Comparison of ENCODE assay signal across 15 cellular contexts in genomic region chr4:183747931-183748664, GRCh38.
DNase-seq lines count a peak whose midpoint lies in the region; TF ChIP-seq lines count a peak whose summit lies in the region.
"Had no signal": no experiment of that assay in that cellular context is flagged by ENCODE, and none has a peak within 500 bp of the region (broad histone marks: within the 10 kb centered on the region; RNA-seq: fewer than 3 reads in every experiment).

No MANE protein-coding gene starts in this region.

- H3K36me3 Mint-ChIP-seq in endodermal cell (ENCODE audit: low read depth) (no peaks in the 10 kb centered on the region), osteocyte (ENCODE audit: unreplicated experiment) (peaks cover 2% of the 10 kb centered on the region)
- H3K36me3 Mint-ChIP-seq in activated CD4-positive, alpha-beta memory T cell treated with anti-CD3 and anti-CD28 coated beads for 36 hours = no peaks in the 10 kb centered on the region
- H3K36me3 Mint-ChIP-seq: CD14-positive monocyte had no signal

- peaks cover 38% of the 10 kb centered on the region for H3K9me3 Mint-ChIP-seq in endodermal cell
- H3K9me3 Mint-ChIP-seq in osteocyte (ENCODE audit: unreplicated experiment) = peaks cover 7% of the 10 kb centered on the region
- H3K9me3 Mint-ChIP-seq in activated CD4-positive, alpha-beta memory T cell treated with anti-CD3 and anti-CD28 coated beads for 36 hours = no peaks in the 10 kb centered on the region

- H3K4me3 ChIP-seq in MG63 = no peak overlapping the region
- H3K4me3 ChIP-seq in endodermal cell (ENCODE audit: low read length) = no peak overlapping the region
- H3K4me3 ChIP-seq: lower lobe of right lung had no signal

- H3K4me1 Mint-ChIP-seq in endodermal cell = no peaks in the 10 kb centered on the region
- H3K4me1 Mint-ChIP-seq in osteocyte (ENCODE audit: unreplicated experiment) = peaks cover 15% of the 10 kb centered on the region
- no peaks in the 10 kb centered on the region for H3K4me1 Mint-ChIP-seq in activated CD4-positive, alpha-beta memory T cell treated with anti-CD3 and anti-CD28 coated beads for 36 hours (ENCODE audit: low read depth)
- H3K4me1 Mint-ChIP-seq: activated B cell treated with CpG ODN at 0.5 μM for 24 hours, CD14-positive monocyte had no signal

- peak overlapping the region; percentile 32 for H3K27ac ChIP-seq in endodermal cell (ENCODE audit: low read depth, low read length)
- H3K27ac ChIP-seq: lower lobe of right lung had no signal

- WGBS in endodermal cell (ENCODE audit: insufficient coverage in 1 of 2, insufficient read length in 1 of 2), 2 experiments = 87 to 90% methylated on average over 6 of the region's 6 CpGs

- H3K9ac ChIP-seq in endodermal cell (ENCODE audit: extremely low read depth, low read length, poor library complexity, severe bottlenecking) = no peak overlapping the region

- H3K9me3 ChIP-seq in MG63 = peaks cover 3% of the 10 kb centered on the region; the same call in 1 of the 2 replicates
- H3K9me3 ChIP-seq in endodermal cell (ENCODE audit: control insufficient read depth, low read length) = no peaks in the 10 kb centered on the region
- H3K9me3 ChIP-seq: lower lobe of right lung had no signal

- intact Hi-C loops in activated CD4-positive, alpha-beta memory T cell treated with anti-CD3 and anti-CD28 coated beads for 36 hours (cut with micrococcal nuclease) = no loop called here

- H3K36me3 ChIP-seq in MG63 = no peaks in the 10 kb centered on the region
- H3K36me3 ChIP-seq in endodermal cell (ENCODE audit: control insufficient read depth, insufficient read depth, low read length) = no peaks in the 10 kb centered on the region
- H3K36me3 ChIP-seq: lower lobe of right lung had no signal

- TF ChIP-seq CTCF in endodermal cell (conservative IDR thresholded peaks at IDR 0.05) (no peak), osteocyte (IDR thresholded peaks at IDR 0.05) (no peak)

- no peaks in the 10 kb centered on the region for H3K27me3 ChIP-seq in MG63
- no peaks in the 10 kb centered on the region for H3K27me3 ChIP-seq in endodermal cell (ENCODE audit: control insufficient read depth, insufficient read depth, low read length, poor library complexity, severe bottlenecking)

- H3K4me1 ChIP-seq in endodermal cell (ENCODE audit: control insufficient read depth, insufficient read depth, low read length) = no peaks in the 10 kb centered on the region
- H3K4me1 ChIP-seq: lower lobe of right lung had no signal

- peak; percentile 10 for DNase-seq in COR-L47 (lab: John Stamatoyannopoulos, UW)
- DNase-seq in MG63 = peak; percentile 63
- DNase-seq in endodermal cell = no peak
- peak; percentile 46 for DNase-seq in osteocyte (ENCODE audit: extremely low spot score, unreplicated experiment)
- DNase-seq in activated CD4-positive, alpha-beta T cell treated with anti-CD3 and anti-CD28 coated beads for 1 hour = no peak
- DNase-seq in activated CD4-positive, alpha-beta memory T cell treated with anti-CD3 and anti-CD28 coated beads for 36 hours = no peak
- DNase-seq in amygdala (lab: John Stamatoyannopoulos, UW) = no peak
- no peak for DNase-seq in mesenteric fat pad (ENCODE audit: low spot score)
- DNase-seq: activated B cell treated with CpG ODN at 0.5 μM for 24 hours; activated T-cell treated with anti-CD3 and anti-CD28 coated beads, Interleukin-2, amount 50 U/mL, for 1 hour; effector CD8-positive, alpha-beta T cell; lower lobe of right lung; NCI-H1436; NK-92 treated with Interleukin-12 subunit alpha and Interleukin-12 subunit beta, amount 100 ng/mL, for 24 hours had no signal

- peaks cover 3% of the 10 kb centered on the region for H3K27me3 Mint-ChIP-seq in endodermal cell (ENCODE audit: insufficient read depth)
- H3K27me3 Mint-ChIP-seq in osteocyte (ENCODE audit: unreplicated experiment) = peaks cover 9% of the 10 kb centered on the region
- peaks cover 3% of the 10 kb centered on the region for H3K27me3 Mint-ChIP-seq in activated CD4-positive, alpha-beta memory T cell treated with anti-CD3 and anti-CD28 coated beads for 36 hours

- H3K4me3 Mint-ChIP-seq in endodermal cell (no peak overlapping the region), osteocyte (ENCODE audit: unreplicated experiment) (no peak overlapping the region)
- no peak overlapping the region for H3K4me3 Mint-ChIP-seq in activated CD4-positive, alpha-beta memory T cell treated with anti-CD3 and anti-CD28 coated beads for 36 hours
- H3K4me3 Mint-ChIP-seq: activated B cell treated with CpG ODN at 0.5 μM for 24 hours, CD14-positive monocyte had no signal

- H3K27ac Mint-ChIP-seq in endodermal cell (no peak overlapping the region), osteocyte (ENCODE audit: unreplicated experiment) (peak overlapping the region; percentile 70)
- H3K27ac Mint-ChIP-seq in activated CD4-positive, alpha-beta memory T cell treated with anti-CD3 and anti-CD28 coated beads for 36 hours = no peak overlapping the region
- H3K27ac Mint-ChIP-seq: activated B cell treated with CpG ODN at 0.5 μM for 24 hours, CD14-positive monocyte had no signal

- CTCF ChIA-PET in activated CD4-positive, alpha-beta memory T cell treated with anti-CD3 and anti-CD28 coated beads for 36 hours (lab: Charles Lee) = no interaction called here

- POLR2A ChIA-PET in activated CD4-positive, alpha-beta memory T cell treated with anti-CD3 and anti-CD28 coated beads for 36 hours (lab: Charles Lee) = no interaction called here

Comparison
In these comparisons a context has a peak if more than half of its experiments do, and no peak if none do; other contexts are left out.
1. DNase-seq: peak in COR-L47 (single experiment), MG63 (single experiment) and osteocyte (single experiment); none in endodermal cell (single experiment), activated CD4-positive, alpha-beta T cell treated with anti-CD3 and anti-CD28 coated beads for 1 hour (single experiment), activated CD4-positive, alpha-beta memory T cell treated with anti-CD3 and anti-CD28 coated beads for 36 hours (single experiment), amygdala (0 of 56) and mesenteric fat pad (single experiment).